15 cellular contexts compared by ENCODE assay signal in the genomic region with DNA sequence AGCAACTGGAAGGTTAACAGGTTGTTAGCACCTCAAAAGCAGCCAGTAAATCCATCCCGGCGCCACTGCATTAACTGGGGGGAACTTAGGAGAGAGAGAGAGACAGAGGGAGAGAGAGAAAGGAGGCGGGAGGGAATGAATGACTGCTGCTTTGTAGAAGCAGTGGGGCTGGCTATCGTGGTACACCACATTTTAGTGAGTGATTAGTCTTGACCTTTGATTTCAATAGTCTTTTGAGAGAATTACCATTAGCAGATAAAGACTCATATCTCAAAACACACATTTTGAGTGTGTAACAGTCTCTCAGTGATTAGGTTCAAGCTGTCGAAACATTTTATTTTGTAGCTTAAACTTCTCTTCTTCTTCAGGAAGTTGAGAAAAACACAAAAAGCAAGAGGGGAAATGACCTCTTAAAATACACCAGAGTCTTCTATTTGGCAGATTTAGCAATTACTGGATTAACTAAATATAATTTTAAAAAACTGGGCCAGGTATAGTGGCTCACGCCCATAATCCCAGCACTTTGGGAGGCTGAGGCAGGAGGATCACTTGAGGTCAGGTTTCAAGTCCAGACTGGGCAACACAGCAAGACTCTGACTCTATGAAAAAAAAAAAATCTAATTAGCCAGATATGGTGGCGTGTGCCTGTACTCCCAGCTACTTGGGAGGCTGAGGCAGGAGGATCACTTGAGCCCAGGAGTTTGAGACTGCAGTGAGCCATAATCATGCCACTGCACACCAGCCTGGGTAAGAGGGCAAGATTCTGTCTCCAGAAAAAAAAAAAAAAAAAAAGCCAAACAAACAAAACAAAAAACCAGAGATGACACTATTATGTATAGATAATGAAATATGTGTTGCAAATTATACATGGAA. TPM values are rescaled to one million over a fixed set of nuclear protein-coding genes. Genes with fewer than 3 reads are reported as not detected.
DNase-seq lines count a peak whose midpoint lies in the region; ATAC-seq and TF ChIP-seq lines count a peak whose summit lies in the region.
"Had no signal": no experiment of that assay in that cellular context is flagged by ENCODE, and none has a peak within 500 bp of the region (broad histone marks: within the 10 kb centered on the region; RNA-seq: fewer than 3 reads in every experiment).

No MANE protein-coding gene starts in this region.

- no peak for ATAC-seq in CD4-positive, CD25-positive, alpha-beta regulatory T cell (ENCODE audit: low read depth in 2 of 2)
- ATAC-seq: Panc1 had no signal

- peaks cover 29% of the 10 kb centered on the region for H3K36me3 ChIP-seq in CD4-positive, CD25-positive, alpha-beta regulatory T cell (ENCODE audit: control insufficient read depth, insufficient read depth, low read length)
- peaks cover 18% of the 10 kb centered on the region for H3K36me3 ChIP-seq in WERI-Rb-1

- peak overlapping the region in 2 of 3 donors; percentile 26 to 41 for H3K27ac Mint-ChIP-seq in CD4-positive, CD25-positive, alpha-beta regulatory T cell
- peak overlapping the region; percentile 88 for H3K27ac Mint-ChIP-seq in neural crest cell (ENCODE audit: unreplicated experiment)
- H3K27ac Mint-ChIP-seq: IgD-negative memory B cell had no signal

- TF ChIP-seq CTCF in HL-60 (IDR thresholded peaks at IDR 0.05; ENCODE audit: insufficient read depth, low read length) (no peak), WERI-Rb-1 (IDR thresholded peaks at IDR 0.05; ENCODE audit: low read depth, low read length) (no peak), neural crest cell (conservative IDR thresholded peaks at IDR 0.05) (no peak)

- H3K9me3 ChIP-seq in CD4-positive, CD25-positive, alpha-beta regulatory T cell (ENCODE audit: control insufficient read depth in 2 of 2, low read length in 2 of 2) = no peaks in the 10 kb centered on the region
- no peaks in the 10 kb centered on the region for H3K9me3 ChIP-seq in WERI-Rb-1 (ENCODE audit: severe bottlenecking)
- H3K9me3 ChIP-seq: Caco-2 had no signal

- no peak overlapping the region for H3K4me3 ChIP-seq in CD4-positive, CD25-positive, alpha-beta regulatory T cell (ENCODE audit: low read depth, low read length)
- H3K4me3 ChIP-seq in HL-60 (replicated peaks; ENCODE audit: insufficient read depth, low read length) (no peak overlapping the region), WERI-Rb-1 (ENCODE audit: low read depth, low read length) (no peak overlapping the region)

- H3K36me3 Mint-ChIP-seq in CD4-positive, CD25-positive, alpha-beta regulatory T cell = peaks cover 53% of the 10 kb centered on the region
- peaks cover 5% of the 10 kb centered on the region for H3K36me3 Mint-ChIP-seq in neural crest cell (ENCODE audit: low read depth)
- H3K36me3 Mint-ChIP-seq: IgD-negative memory B cell had no signal

- H3K27ac ChIP-seq in CD4-positive, CD25-positive, alpha-beta regulatory T cell (ENCODE audit: insufficient read depth, low read length, poor library complexity, severe bottlenecking) = no peak overlapping the region
- H3K27ac ChIP-seq in HL-60 (replicated peaks) (peak overlapping the region; percentile 14), WERI-Rb-1 (peak overlapping the region; percentile 61)
- H3K27ac ChIP-seq: C4-2B had no signal

- no peaks in the 10 kb centered on the region for H3K27me3 Mint-ChIP-seq in CD4-positive, CD25-positive, alpha-beta regulatory T cell
- H3K27me3 Mint-ChIP-seq in neural crest cell (ENCODE audit: low read depth) = no peaks in the 10 kb centered on the region
- H3K27me3 Mint-ChIP-seq: IgD-negative memory B cell had no signal

- no peak for DNase-seq in CD4-positive, CD25-positive, alpha-beta regulatory T cell
- no peak for DNase-seq in HL-60 (ENCODE audit: low read depth in 1 of 2, low spot score in 1 of 2)
- peak; percentile 83 for DNase-seq in WERI-Rb-1
- no peak for DNase-seq in neural crest cell (ENCODE audit: low read depth, low spot score)
- DNase-seq in putamen (ENCODE audit: low spot score) = no peak
- no peak for DNase-seq in NOMO-1 (lab: John Stamatoyannopoulos, UW; ENCODE audit: unreplicated experiment in 2 of 2)
- DNase-seq in NCI-H2107 treated with DMSO at 0.1 percent for 48 hours (lab: John Stamatoyannopoulos, UW; ENCODE audit: unreplicated experiment) = no peak
- DNase-seq: Caco-2, DMS53, H9, NCI-H187, NCI-H446 had no signal

- H3K27me3 ChIP-seq in CD4-positive, CD25-positive, alpha-beta regulatory T cell (ENCODE audit: control insufficient read depth, insufficient read depth, low read length) = no peaks in the 10 kb centered on the region
- H3K27me3 ChIP-seq in HL-60 (ENCODE audit: insufficient read depth, poor library complexity, severe bottlenecking) (no peaks in the 10 kb centered on the region), WERI-Rb-1 (ENCODE audit: insufficient read depth, low read depth, severe bottlenecking) (no peaks in the 10 kb centered on the region)

- H3K4me1 ChIP-seq in CD4-positive, CD25-positive, alpha-beta regulatory T cell (ENCODE audit: control insufficient read depth, insufficient read depth, low read length, poor library complexity, severe bottlenecking) = no peaks in the 10 kb centered on the region
- H3K4me1 ChIP-seq: Caco-2 had no signal

- H3K9me3 Mint-ChIP-seq in CD4-positive, CD25-positive, alpha-beta regulatory T cell = no peaks in the 10 kb centered on the region
- H3K9me3 Mint-ChIP-seq in neural crest cell = no peaks in the 10 kb centered on the region
- H3K9me3 Mint-ChIP-seq: H9, IgD-negative memory B cell had no signal

- H3K4me1 Mint-ChIP-seq in CD4-positive, CD25-positive, alpha-beta regulatory T cell = peaks cover 0 to 5% (median 1%) of the 10 kb centered on the region in 4 donors
- H3K4me1 Mint-ChIP-seq in neural crest cell = no peaks in the 10 kb centered on the region
- H3K4me1 Mint-ChIP-seq: H9, IgD-negative memory B cell had no signal

- H3K4me3 Mint-ChIP-seq in CD4-positive, CD25-positive, alpha-beta regulatory T cell = no peak overlapping the region
- no peak overlapping the region for H3K4me3 Mint-ChIP-seq in neural crest cell
- H3K4me3 Mint-ChIP-seq: H9, IgD-negative memory B cell had no signal

RNA-seq across cellular contexts. Expression of a gene that starts 22.0 kb away (rescaled TPM):
- 29.8 TPM for total RNA-seq in CD4-positive, CD25-positive, alpha-beta regulatory T cell
- 10 to 100 TPM; 20.6 to 25.0 (median 22.8) TPM for polyA plus RNA-seq in CD4-positive, CD25-positive, alpha-beta regulatory T cell
- 20.3 and 20.8 TPM in 2 replicates for total RNA-seq in neural crest cell
